In genomic region chr4:140014284-140014683, GRCh38 we compare ENCODE assay signal across 18 cellular contexts.
"Had no signal": no experiment of that assay in that cellular context is flagged by ENCODE, and none has a peak within 500 bp of the region (broad histone marks: within the 10 kb centered on the region; RNA-seq: fewer than 3 reads in every experiment).

No MANE protein-coding gene starts in this region.

- H3K79me2 ChIP-seq: parathyroid adenoma had no signal

- DNase-seq: activated CD4-positive, alpha-beta T cell treated with anti-CD3 and anti-CD28 coated beads, Interleukin-2, amount 10 ng/mL, durations not matched to agents 24 days and 14 days; activated CD8-positive, alpha-beta T cell treated with anti-CD3 and anti-CD28 coated beads for 36 hours; activated naive CD4-positive, alpha-beta T cell; activated T-cell treated with anti-CD3 and anti-CD28 coated beads, Interleukin-2, amount 50 U/mL, for 1 hour; caudate nucleus; foreskin melanocyte; glutamatergic neuron; hypothalamus; kidney; stimulated activated CD4-positive, alpha-beta T cell treated with anti-CD3 and anti-CD28 coated beads, Interleukin-2, amount 100 ng/mL, for 24 hours; stimulated activated naive CD8-positive, alpha-beta T cell treated with anti-CD3 and anti-CD28 coated beads, Interleukin-15, Interleukin-2, amounts not matched to agents 100 U/mL and 50 U/mL, for 24 hours; substantia nigra; T1000; tibial artery had no signal

- H3K4me3 ChIP-seq: esophagus muscularis mucosa, tibial artery had no signal

- H3K27me3 ChIP-seq: esophagus muscularis mucosa, tibial artery had no signal

- H3K27ac ChIP-seq: esophagus muscularis mucosa, parathyroid adenoma, tibial artery had no signal

- H3K4me1 ChIP-seq: parathyroid adenoma had no signal

- ATAC-seq: activated CD8-positive, alpha-beta T cell treated with anti-CD3 and anti-CD28 coated beads for 36 hours; activated T-helper 17 cell treated with anti-CD3 and anti-CD28 coated beads, Interleukin-2, amount 50 U/mL, for 72 hours; left lobe of liver; stimulated activated naive CD8-positive, alpha-beta T cell treated with anti-CD3 and anti-CD28 coated beads, Interleukin-15, Interleukin-2, amounts not matched to agents 100 U/mL and 50 U/mL, for 24 hours had no signal

- H2AFZ ChIP-seq: parathyroid adenoma had no signal

- H3K9ac ChIP-seq: parathyroid adenoma had no signal

- H3K36me3 ChIP-seq: esophagus muscularis mucosa, tibial artery had no signal
